In the genomic region with DNA sequence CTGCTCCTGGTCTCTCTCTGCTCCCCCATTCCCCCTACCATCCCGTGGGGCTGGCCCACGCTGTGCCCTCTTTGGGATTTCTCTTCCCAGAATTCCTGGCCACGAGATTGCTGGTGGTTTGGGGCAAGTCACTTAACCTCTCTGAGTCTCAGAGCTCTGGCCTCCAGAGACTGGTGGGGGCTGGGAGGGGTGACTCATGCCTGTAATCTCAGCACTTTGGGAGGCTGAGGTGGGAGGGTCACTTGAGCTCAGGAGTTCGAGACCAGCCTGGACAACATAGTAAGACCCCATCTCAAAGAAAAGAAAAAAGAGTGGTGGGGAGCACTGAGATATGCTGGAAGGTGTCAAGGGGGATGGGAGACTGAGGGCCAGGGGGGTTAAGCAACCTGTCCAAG, we compare ENCODE assay signal across 13 cellular contexts. TPM values are rescaled to one million over a fixed set of nuclear protein-coding genes. Genes with fewer than 3 reads are reported as not detected.
"Had no signal": no experiment of that assay in that cellular context is flagged by ENCODE, and none has a peak within 500 bp of the region (broad histone marks: within the 10 kb centered on the region; RNA-seq: fewer than 3 reads in every experiment).

No MANE protein-coding gene starts in this region.

- H3K36me3 ChIP-seq: cardiac muscle cell, suprapubic skin had no signal

- H3K4me3 ChIP-seq: cardiac muscle cell, mucosa of descending colon, suprapubic skin had no signal

- H3K27me3 ChIP-seq: suprapubic skin had no signal

- H3K9me3 ChIP-seq: mucosa of descending colon, suprapubic skin had no signal

- H3K27ac ChIP-seq: cardiac muscle cell, suprapubic skin had no signal

- DNase-seq: activated CD4-positive, alpha-beta T cell treated with anti-CD3 and anti-CD28 coated beads, Interleukin-2, amount 10 ng/mL, durations not matched to agents 24 days and 14 days; activated naive CD4-positive, alpha-beta T cell; aorta; mucosa of descending colon; naive thymus-derived CD8-positive, alpha-beta T cell; stimulated activated CD4-positive, alpha-beta T cell treated with anti-CD3 and anti-CD28 coated beads, Interleukin-2, amount 100 ng/mL, for 24 hours; stimulated activated naive CD4-positive, alpha-beta T cell had no signal

- ATAC-seq: mucosa of descending colon; naive thymus-derived CD8-positive, alpha-beta T cell; sciatic nerve had no signal

RNA-seq across cellular contexts. Expression of gene FLRT1, which starts 31.1 kb away (rescaled TPM):
- total RNA-seq: activated CD4-positive, alpha-beta T cell treated with anti-CD3 and anti-CD28 coated beads, Interleukin-2, amount 10 ng/mL, durations not matched to agents 24 days and 14 days; activated T-helper 1 cell treated with anti-CD3 and anti-CD28 coated beads, Interleukin-12 subunit alpha, Interleukin-12 subunit beta, Interleukin-2, Interleukin-4 antibody, amounts not matched to agents 30 ng/mL and 10 ng/mL and 1 ng/mL, durations not matched to agents 14 hours and 24 hours and 36 hours; glomerular endothelial cell; lung microvascular endothelial cell; naive thymus-derived CD8-positive, alpha-beta T cell; suprapubic skin had no signal
- polyA plus RNA-seq: aorta; naive thymus-derived CD8-positive, alpha-beta T cell had no signal
